Comparison of ENCODE assay signal across 15 cellular contexts in genomic region chr17:36629970-36630369, GRCh38. TPM values are rescaled to one million over a fixed set of nuclear protein-coding genes. Genes with fewer than 3 reads are reported as not detected.
"Had no signal": no experiment of that assay in that cellular context is flagged by ENCODE, and none has a peak within 500 bp of the region (broad histone marks: within the 10 kb centered on the region; RNA-seq: fewer than 3 reads in every experiment).

No MANE protein-coding gene starts in this region.

- H3K4me3 Mint-ChIP-seq: activated CD4-positive, alpha-beta memory T cell treated with anti-CD3 and anti-CD28 coated beads for 36 hours; activated CD4-positive, alpha-beta T cell treated with anti-CD3 and anti-CD28 coated beads, Interleukin-2, amount 10 ng/mL, durations not matched to agents 24 days and 14 days; activated naive CD4-positive, alpha-beta T cell treated with anti-CD3 and anti-CD28 coated beads, Interleukin-2, amount 10 ng/mL, durations not matched to agents 7 days and 5 days; activated naive CD8-positive, alpha-beta T cell treated with anti-CD3 and anti-CD28 coated beads, Interleukin-2, amount 10 ng/mL, durations not matched to agents 7 days and 5 days; activated T-cell treated with anti-CD3 and anti-CD28 coated beads, Interleukin-2, amount 50 U/mL, for 24 hours; natural killer cell had no signal

- H3K4me1 ChIP-seq: ascending aorta, colonic mucosa, left lung, testis, transverse colon had no signal

- DNase-seq: activated gamma-delta T cell had no signal

- H3K27me3 ChIP-seq: ascending aorta, colonic mucosa, testis had no signal

- H3K36me3 Mint-ChIP-seq: activated CD4-positive, alpha-beta memory T cell treated with anti-CD3 and anti-CD28 coated beads for 36 hours; activated naive CD4-positive, alpha-beta T cell treated with anti-CD3 and anti-CD28 coated beads, Interleukin-2, amount 10 ng/mL, durations not matched to agents 7 days and 5 days; activated naive CD8-positive, alpha-beta T cell treated with anti-CD3 and anti-CD28 coated beads, Interleukin-2, amount 10 ng/mL, durations not matched to agents 7 days and 5 days; brain; natural killer cell had no signal

- H3K27ac Mint-ChIP-seq: activated CD4-positive, alpha-beta memory T cell treated with anti-CD3 and anti-CD28 coated beads for 36 hours; activated CD4-positive, alpha-beta T cell treated with anti-CD3 and anti-CD28 coated beads, Interleukin-2, amount 10 ng/mL, durations not matched to agents 24 days and 14 days; activated naive CD4-positive, alpha-beta T cell treated with anti-CD3 and anti-CD28 coated beads, Interleukin-2, amount 10 ng/mL, durations not matched to agents 7 days and 5 days; activated naive CD8-positive, alpha-beta T cell treated with anti-CD3 and anti-CD28 coated beads, Interleukin-2, amount 10 ng/mL, durations not matched to agents 7 days and 5 days; activated T-cell treated with anti-CD3 and anti-CD28 coated beads, Interleukin-2, amount 50 U/mL, for 24 hours; natural killer cell had no signal

- H3K9me3 ChIP-seq: ascending aorta, colonic mucosa, left lung, testis, transverse colon had no signal

- H3K4me1 Mint-ChIP-seq: activated CD4-positive, alpha-beta T cell treated with anti-CD3 and anti-CD28 coated beads, Interleukin-2, amount 10 ng/mL, durations not matched to agents 24 days and 14 days; activated naive CD4-positive, alpha-beta T cell treated with anti-CD3 and anti-CD28 coated beads, Interleukin-2, amount 10 ng/mL, durations not matched to agents 7 days and 5 days; activated naive CD8-positive, alpha-beta T cell treated with anti-CD3 and anti-CD28 coated beads, Interleukin-2, amount 10 ng/mL, durations not matched to agents 7 days and 5 days; natural killer cell had no signal

- H3K9me3 Mint-ChIP-seq: activated CD4-positive, alpha-beta memory T cell treated with anti-CD3 and anti-CD28 coated beads for 36 hours; activated CD4-positive, alpha-beta T cell treated with anti-CD3 and anti-CD28 coated beads, Interleukin-2, amount 10 ng/mL, durations not matched to agents 24 days and 14 days; activated naive CD4-positive, alpha-beta T cell treated with anti-CD3 and anti-CD28 coated beads, Interleukin-2, amount 10 ng/mL, durations not matched to agents 7 days and 5 days; activated naive CD8-positive, alpha-beta T cell treated with anti-CD3 and anti-CD28 coated beads, Interleukin-2, amount 10 ng/mL, durations not matched to agents 7 days and 5 days; activated T-cell treated with anti-CD3 and anti-CD28 coated beads, Interleukin-2, amount 50 U/mL, for 24 hours; brain; natural killer cell had no signal

- H3K27ac ChIP-seq: ascending aorta, cardiac muscle cell, colonic mucosa, left lung, testis, transverse colon had no signal

- H3K36me3 ChIP-seq: ascending aorta, cardiac muscle cell, colonic mucosa, left lung, transverse colon had no signal

- H3K4me3 ChIP-seq: ascending aorta, cardiac muscle cell, colonic mucosa, left lung, lung, testis, transverse colon had no signal

- H3K27me3 Mint-ChIP-seq: activated naive CD8-positive, alpha-beta T cell treated with anti-CD3 and anti-CD28 coated beads, Interleukin-2, amount 10 ng/mL, durations not matched to agents 7 days and 5 days; activated T-cell treated with anti-CD3 and anti-CD28 coated beads, Interleukin-2, amount 50 U/mL, for 24 hours had no signal

RNA-seq across cellular contexts. Expression of gene MRM1, which starts 28.6 kb away (rescaled TPM):
- total RNA-seq: ascending aorta had no signal
